ENCODE assay signal across 24 cellular contexts in the genomic region with DNA sequence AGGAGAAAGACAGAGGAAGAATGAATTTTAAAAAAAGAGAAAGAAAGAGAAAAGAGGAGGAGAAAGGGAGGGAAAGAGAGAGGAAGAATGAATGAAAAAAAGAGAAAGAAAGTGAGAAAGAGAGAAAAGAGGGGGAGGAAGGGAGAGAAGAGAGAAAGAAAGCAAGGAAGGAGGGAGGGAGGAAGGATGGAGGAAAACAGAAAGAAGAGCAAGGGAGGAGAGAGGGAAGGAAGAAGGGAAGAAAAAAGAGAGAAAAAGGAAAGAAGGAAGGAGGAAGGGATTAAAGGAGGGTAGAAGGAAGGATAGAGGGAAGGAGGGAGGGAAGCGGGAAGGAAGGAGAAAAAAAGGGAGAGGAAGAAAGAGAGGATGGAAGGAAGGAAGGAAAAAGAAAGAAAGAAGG.
"Had no signal": no experiment of that assay in that cellular context is flagged by ENCODE, and none has a peak within 500 bp of the region (broad histone marks: within the 10 kb centered on the region; RNA-seq: fewer than 3 reads in every experiment).

No MANE protein-coding gene starts in this region.

- ATAC-seq: effector memory CD8-positive, alpha-beta T cell; heart right ventricle; left ventricle myocardium superior; pancreas had no signal

- H3K27ac Mint-ChIP-seq: natural killer cell; stimulated activated effector memory CD8-positive, alpha-beta T cell treated with anti-CD3 and anti-CD28 coated beads, Interleukin-12 subunit alpha, Interleukin-12 subunit beta, amount 100 ng/mL, for 72 hours had no signal

- H3K4me3 ChIP-seq: esophagus squamous epithelium, heart right ventricle, lower lobe of right lung, pancreas, sigmoid colon, stomach, thyroid gland had no signal

- H3K9me3 Mint-ChIP-seq: effector memory CD8-positive, alpha-beta T cell; natural killer cell; neural crest cell; stimulated activated effector memory CD8-positive, alpha-beta T cell treated with anti-CD3 and anti-CD28 coated beads, Interleukin-12 subunit alpha, Interleukin-12 subunit beta, amount 100 ng/mL, for 72 hours had no signal

- H3K4me3 Mint-ChIP-seq: effector memory CD8-positive, alpha-beta T cell; natural killer cell; neural crest cell; stimulated activated effector memory CD8-positive, alpha-beta T cell treated with anti-CD3 and anti-CD28 coated beads, Interleukin-12 subunit alpha, Interleukin-12 subunit beta, amount 100 ng/mL, for 72 hours had no signal

- FAIRE-seq: endometrium, pancreas had no signal

- H3K4me1 ChIP-seq: pancreas had no signal

- H3K27me3 ChIP-seq: thyroid gland had no signal

- H3K27ac ChIP-seq: esophagus squamous epithelium, heart right ventricle, lower lobe of right lung, neutrophil, pancreas, sigmoid colon, stomach, thyroid gland had no signal

- H3K36me3 Mint-ChIP-seq: natural killer cell; stimulated activated effector memory CD8-positive, alpha-beta T cell treated with anti-CD3 and anti-CD28 coated beads, Interleukin-12 subunit alpha, Interleukin-12 subunit beta, amount 100 ng/mL, for 72 hours had no signal

- DNase-seq: cortex of kidney; effector memory CD8-positive, alpha-beta T cell; erythroblast; esophagus squamous epithelium; foreskin melanocyte; glutamatergic neuron; heart right ventricle; hippocampal formation; islet precursor cell; kidney glomerular epithelial cell; left ventricle myocardium superior; lower lobe of right lung; natural killer cell; pancreas; sigmoid colon; stimulated activated CD4-positive, alpha-beta T cell treated with anti-CD3 and anti-CD28 coated beads, Interleukin-4, amount 100 ng/mL, for 24 hours; stimulated activated naive CD4-positive, alpha-beta T cell treated with Interleukin-2 at 50 U/mL for 16 hours; stomach; thyroid gland; trophoblast cell had no signal

- H3K9me3 ChIP-seq: esophagus squamous epithelium, heart right ventricle, lower lobe of right lung, neutrophil, pancreas, sigmoid colon, stomach, thyroid gland had no signal

- H3K36me3 ChIP-seq: esophagus squamous epithelium, heart right ventricle, lower lobe of right lung, neutrophil, pancreas, sigmoid colon, stomach, thyroid gland had no signal
